In genomic region chr6:37171141-37171969, GRCh38 we compare ENCODE assay signal across 8 cellular contexts. TPM values are rescaled to one million over a fixed set of nuclear protein-coding genes. Genes with fewer than 3 reads are reported as not detected.
DNase-seq lines count a peak whose midpoint lies in the region; ATAC-seq lines count a peak whose summit lies in the region.

No MANE protein-coding gene starts in this region.

- peak overlapping the region; percentile 96 for H3K4me3 Mint-ChIP-seq in central memory CD8-positive, alpha-beta T cell

- peak overlapping the region; percentile 73 for H3K27ac ChIP-seq in ACC112 (ENCODE audit: low read depth, low read length)

- no peaks in the 10 kb centered on the region for H3K27me3 ChIP-seq in ACC112 (ENCODE audit: insufficient read depth, low read length)

- H3K36me3 Mint-ChIP-seq in central memory CD8-positive, alpha-beta T cell (ENCODE audit: insufficient read depth), result peaks cover 67% of the 10 kb centered on the region

- peak overlapping the region; percentile 96 for H3K27ac Mint-ChIP-seq in central memory CD8-positive, alpha-beta T cell (ENCODE audit: low read depth)

- peaks cover 13% of the 10 kb centered on the region for H3K79me2 ChIP-seq in ACC112 (ENCODE audit: control insufficient read depth, insufficient read depth, low read length, unreplicated experiment)

- peaks cover 48% of the 10 kb centered on the region for H3K4me1 Mint-ChIP-seq in central memory CD8-positive, alpha-beta T cell

- H3K36me3 ChIP-seq in ACC112 (ENCODE audit: insufficient read depth, low read length), result peaks cover 15% of the 10 kb centered on the region

- no peak overlapping the region for H2AFZ ChIP-seq in ACC112 (ENCODE audit: low read length, unreplicated experiment)

- H3K27me3 Mint-ChIP-seq in central memory CD8-positive, alpha-beta T cell, result no peaks in the 10 kb centered on the region

- no peaks in the 10 kb centered on the region for H3K9me3 Mint-ChIP-seq in central memory CD8-positive, alpha-beta T cell

- DNase-seq in H4 (ENCODE audit: low spot score), result peak; percentile 24
- peak in 4 of 5 donors; percentile 19 to 55 (median 24) for DNase-seq in T-helper 1 cell
- peak; percentile 19 to 38 for DNase-seq in central memory CD8-positive, alpha-beta T cell (ENCODE audit: low spot score in 2 of 2)
- DNase-seq in left colon, result peak; percentile 53 to 59
- DNase-seq in stimulated activated CD4-positive, alpha-beta T cell treated with anti-CD3 and anti-CD28 coated beads, Interleukin-4, amount 100 ng/mL, for 1 hour, result peak; percentile 43
- DNase-seq in SKM-1 treated with dmso at 0.1 percent for 144 hours (lab: John Stamatoyannopoulos, UW; ENCODE audit: unreplicated experiment), result no peak

- H3K4me1 ChIP-seq in ACC112 (ENCODE audit: control insufficient read depth, insufficient read depth, low read length, unreplicated experiment), result peaks cover 15% of the 10 kb centered on the region

- intact Hi-C loops in left colon (cut with DNase I, micrococcal nuclease), result loop anchor here (5.0 kb wide), 2 partner anchors 114 to 124 kb away; no protein-coding TSS in a partner anchor

- H3K4me3 ChIP-seq in ACC112 (ENCODE audit: low read depth, low read length), result peak overlapping the region; percentile 97

- no peak for ATAC-seq in central memory CD8-positive, alpha-beta T cell (replicated peaks; ENCODE audit: extremely low read depth, poor library complexity, severe bottlenecking)
- ATAC-seq in left colon (peak; percentile 13), HG02870 (IDR thresholded peaks at IDR 0.05; ENCODE audit: unreplicated experiment) (no peak)

RNA-seq across cellular contexts. Expression of gene PIM1, which starts 1.4 kb away (rescaled TPM):
- total RNA-seq in H4 (2014; rRNA removed; shearing (Covaris generic)), result 9.2 and 12.3 TPM in 2 replicates
- total RNA-seq in left colon, result 10 to 100 TPM; 27.1 to 37.0 TPM
